In genomic region chr6:110430236-110430635, GRCh38 we compare ENCODE assay signal across 1 cellular context.
TF ChIP-seq lines count a peak whose summit lies in the region.

No MANE protein-coding gene starts in this region.

TF ChIP-seq in GM23338, 12 proteins besides CTCF, POLR2A, EP300 and RAD21 (continued from another document):
- no peak for TF ChIP-seq ZNF462 (CRISPR knock-in tag; IDR thresholded peaks at IDR 0.05)
- no peak for TF ChIP-seq ZNF114 (CRISPR knock-in tag; IDR thresholded peaks at IDR 0.05)
- no peak for TF ChIP-seq JUNB (IDR thresholded peaks at IDR 0.05; ENCODE audit: unreplicated experiment)
- no peak for TF ChIP-seq STAT1 (IDR thresholded peaks at IDR 0.05; ENCODE audit: unreplicated experiment)
- no peak for TF ChIP-seq CREB1 (CRISPR knock-in tag; IDR thresholded peaks at IDR 0.05; ENCODE audit: low read depth)
